ENCODE assay signal across 27 cellular contexts in the genomic region with DNA sequence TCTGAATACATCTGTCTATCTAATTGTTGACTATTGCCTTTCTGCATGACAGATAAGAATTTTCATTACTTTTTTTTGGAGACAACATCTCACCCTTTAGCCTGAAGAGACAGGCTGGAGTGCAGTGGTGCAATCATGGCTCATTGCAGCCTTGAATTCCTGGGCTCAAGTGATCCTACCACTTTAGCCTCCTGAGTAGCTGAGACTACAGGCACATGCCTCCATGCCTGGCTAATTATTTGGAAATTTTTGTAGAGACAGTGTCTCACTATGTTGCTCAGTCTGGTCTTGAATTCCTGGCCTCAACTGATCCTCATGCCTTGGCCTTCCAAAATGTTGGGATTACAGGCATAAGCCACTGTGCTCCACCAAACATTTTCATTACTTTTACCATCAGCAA.
"Had no signal": no experiment of that assay in that cellular context is flagged by ENCODE, and none has a peak within 500 bp of the region (broad histone marks: within the 10 kb centered on the region; RNA-seq: fewer than 3 reads in every experiment).

No MANE protein-coding gene starts in this region.

- ATAC-seq: stimulated activated effector memory CD8-positive, alpha-beta T cell treated with anti-CD3 and anti-CD28 coated beads, Interleukin-12 subunit alpha, Interleukin-12 subunit beta, amount 100 ng/mL, for 72 hours; stimulated activated memory B cell treated with anti-CD40 and anti-IgM and Interleukin-4, amounts not matched to agents 10 μg/mL and 1 μg/mL and 100 μg/mL, for 72 hours; stimulated activated naive B cell treated with anti-CD40 and anti-IgM and Interleukin-4, amounts not matched to agents 10 μg/mL and 1 μg/mL and 100 μg/mL, for 72 hours; stimulated activated naive CD8-positive, alpha-beta T cell treated with anti-CD3 and anti-CD28 coated beads, Interleukin-15, amount 100 ng/mL, for 72 hours; stimulated activated naive CD8-positive, alpha-beta T cell treated with anti-CD3 and anti-CD28 coated beads, Interleukin-15, Interleukin-2, amounts not matched to agents 100 U/mL and 50 U/mL, for 24 hours; upper lobe of right lung had no signal

- H3K4me3 Mint-ChIP-seq: stimulated activated effector memory CD8-positive, alpha-beta T cell treated with anti-CD3 and anti-CD28 coated beads, Interleukin-12 subunit alpha, Interleukin-12 subunit beta, amount 100 ng/mL, for 72 hours; stimulated activated memory B cell treated with anti-CD40 and anti-IgM and Interleukin-4, amounts not matched to agents 10 μg/mL and 1 μg/mL and 100 μg/mL, for 72 hours; stimulated activated naive B cell treated with anti-CD40 and anti-IgM and Interleukin-4, amounts not matched to agents 10 μg/mL and 1 μg/mL and 100 μg/mL, for 72 hours; stimulated activated naive CD8-positive, alpha-beta T cell treated with anti-CD3 and anti-CD28 coated beads, Interleukin-15, amount 100 ng/mL, for 72 hours; stimulated activated naive CD8-positive, alpha-beta T cell treated with anti-CD3 and anti-CD28 coated beads, Interleukin-15, Interleukin-2, amounts not matched to agents 100 ng/mL and 50 ng/mL, for 24 hours; type B pancreatic cell had no signal

- H3K27me3 Mint-ChIP-seq: stimulated activated memory B cell treated with anti-CD40 and anti-IgM and Interleukin-4, amounts not matched to agents 10 μg/mL and 1 μg/mL and 100 μg/mL, for 72 hours; type B pancreatic cell had no signal

- DNase-seq: stimulated activated CD4-positive, alpha-beta T cell treated with anti-CD3 and anti-CD28 coated beads, Interleukin-2, amount 100 ng/mL, for 48 hours; stimulated activated CD4-positive, alpha-beta T cell treated with anti-CD3 and anti-CD28 coated beads, Interleukin-4, amount 100 ng/mL, for 1 hour; stimulated activated CD4-positive, alpha-beta T cell treated with anti-CD3 and anti-CD28 coated beads, Interleukin-4, amount 100 ng/mL, for 24 hours; stimulated activated CD4-positive, alpha-beta T cell treated with anti-CD3 and anti-CD28 coated beads, Interleukin-4, amount 100 ng/mL, for 4 hours; stimulated activated CD8-positive, alpha-beta memory T cell treated with anti-CD3 and anti-CD28 coated beads, Interleukin-4, amount 100 ng/mL, for 48 hours; stimulated activated naive B cell treated with anti-CD40 and anti-IgM and Interleukin-4, amounts not matched to agents 10 μg/mL and 1 μg/mL and 100 μg/mL, for 72 hours; stimulated activated naive CD4-positive, alpha-beta T cell; stimulated activated naive CD4-positive, alpha-beta T cell treated with Interleukin-2 at 50 U/mL for 16 hours; stimulated activated naive CD8-positive, alpha-beta T cell treated with anti-CD3 and anti-CD28 coated beads, Interleukin-15, amount 100 ng/mL, for 72 hours; stimulated activated naive CD8-positive, alpha-beta T cell treated with anti-CD3 and anti-CD28 coated beads, Interleukin-15, Interleukin-2, amounts not matched to agents 100 U/mL and 50 U/mL, for 24 hours; stomach; substantia nigra; testis; thyroid gland; tibial artery; transverse colon; upper lobe of left lung; upper lobe of right lung; uterus had no signal

- H3K9me3 ChIP-seq: stomach, suprapubic skin, testis, thoracic aorta, thyroid gland, tibial artery, tibial nerve, transverse colon, upper lobe of left lung, upper lobe of right lung, uterus, vagina had no signal

- H3K36me3 Mint-ChIP-seq: stimulated activated effector memory CD8-positive, alpha-beta T cell treated with anti-CD3 and anti-CD28 coated beads, Interleukin-12 subunit alpha, Interleukin-12 subunit beta, amount 100 ng/mL, for 72 hours; stimulated activated memory B cell treated with anti-CD40 and anti-IgM and Interleukin-4, amounts not matched to agents 10 μg/mL and 1 μg/mL and 100 μg/mL, for 72 hours; stimulated activated naive B cell treated with anti-CD40 and anti-IgM and Interleukin-4, amounts not matched to agents 10 μg/mL and 1 μg/mL and 100 μg/mL, for 72 hours; type B pancreatic cell had no signal

- H3K4me3 ChIP-seq: stomach, suprapubic skin, testis, thoracic aorta, thyroid gland, tibial artery, tibial nerve, transverse colon, upper lobe of left lung, upper lobe of right lung, uterus, vagina had no signal

- H3K27ac Mint-ChIP-seq: stimulated activated effector memory CD8-positive, alpha-beta T cell treated with anti-CD3 and anti-CD28 coated beads, Interleukin-12 subunit alpha, Interleukin-12 subunit beta, amount 100 ng/mL, for 72 hours; stimulated activated memory B cell treated with anti-CD40 and anti-IgM and Interleukin-4, amounts not matched to agents 10 μg/mL and 1 μg/mL and 100 μg/mL, for 72 hours; stimulated activated naive B cell treated with anti-CD40 and anti-IgM and Interleukin-4, amounts not matched to agents 10 μg/mL and 1 μg/mL and 100 μg/mL, for 72 hours; stimulated activated naive CD8-positive, alpha-beta T cell treated with anti-CD3 and anti-CD28 coated beads, Interleukin-15, amount 100 ng/mL, for 72 hours; stimulated activated naive CD8-positive, alpha-beta T cell treated with anti-CD3 and anti-CD28 coated beads, Interleukin-15, Interleukin-2, amounts not matched to agents 100 ng/mL and 50 ng/mL, for 24 hours; type B pancreatic cell had no signal

- H3K4me1 ChIP-seq: testis, thyroid gland, tibial artery, transverse colon, upper lobe of right lung, uterus, vagina had no signal

- H3K9me3 Mint-ChIP-seq: stimulated activated effector memory CD8-positive, alpha-beta T cell treated with anti-CD3 and anti-CD28 coated beads, Interleukin-12 subunit alpha, Interleukin-12 subunit beta, amount 100 ng/mL, for 72 hours; stimulated activated naive B cell treated with anti-CD40 and anti-IgM and Interleukin-4, amounts not matched to agents 10 μg/mL and 1 μg/mL and 100 μg/mL, for 72 hours; stimulated activated naive CD8-positive, alpha-beta T cell treated with anti-CD3 and anti-CD28 coated beads, Interleukin-15, amount 100 ng/mL, for 72 hours had no signal

- H3K27me3 ChIP-seq: testis, thyroid gland, tibial nerve, upper lobe of left lung, uterus, vagina had no signal

- H3K36me3 ChIP-seq: stomach, suprapubic skin, thoracic aorta, thyroid gland, tibial artery, tibial nerve, transverse colon, upper lobe of left lung, upper lobe of right lung, uterus, vagina had no signal

- H3K4me1 Mint-ChIP-seq: stimulated activated effector memory CD8-positive, alpha-beta T cell treated with anti-CD3 and anti-CD28 coated beads, Interleukin-12 subunit alpha, Interleukin-12 subunit beta, amount 100 ng/mL, for 72 hours; stimulated activated memory B cell treated with anti-CD40 and anti-IgM and Interleukin-4, amounts not matched to agents 10 μg/mL and 1 μg/mL and 100 μg/mL, for 72 hours had no signal

- H3K27ac ChIP-seq: stomach, suprapubic skin, testis, thoracic aorta, thyroid gland, tibial artery, tibial nerve, transverse colon, upper lobe of left lung, upper lobe of right lung, uterus, vagina had no signal
